9 cellular contexts compared by ENCODE assay signal in the genomic region with DNA sequence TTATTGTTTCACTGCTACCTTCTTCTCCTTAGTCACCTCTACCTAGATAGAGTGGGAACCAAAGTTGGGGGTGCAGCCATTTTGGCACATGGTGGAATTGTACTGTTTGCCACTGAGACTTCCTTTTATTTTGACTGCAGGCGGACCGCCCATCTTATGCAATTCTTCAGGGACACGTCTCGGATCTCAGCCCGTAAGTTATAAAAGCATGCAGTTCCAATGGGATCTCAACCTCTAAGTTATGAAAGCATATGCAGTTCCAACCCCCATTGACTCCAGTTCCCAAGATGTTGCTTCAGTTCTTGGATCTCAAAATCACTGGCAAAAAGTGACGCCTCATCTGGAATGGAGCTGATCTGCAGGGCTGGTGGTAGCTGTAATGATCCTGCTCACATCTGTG. TPM values are rescaled to one million over a fixed set of nuclear protein-coding genes. Genes with fewer than 3 reads are reported as not detected.
"Had no signal": no experiment of that assay in that cellular context is flagged by ENCODE, and none has a peak within 500 bp of the region (broad histone marks: within the 10 kb centered on the region; RNA-seq: fewer than 3 reads in every experiment).

No MANE protein-coding gene starts in this region.

- H3K9me3 Mint-ChIP-seq: GM23338, H9 had no signal

- DNase-seq: H9, HCEC 1CT, IMR-90, KG1 had no signal

- H3K4me3 Mint-ChIP-seq: GM23338, H9 had no signal

- FAIRE-seq: H1, H54, K562 had no signal

- H3K27ac ChIP-seq: HL-60 had no signal

- H3K27ac Mint-ChIP-seq: GM23338, H9 had no signal

- ATAC-seq: GM23338, K562 had no signal

- H3K4me3 ChIP-seq: GM23338, K562 had no signal

RNA-seq across cellular contexts. Expression of gene CDH4, which starts 41.2 kb away (rescaled TPM):
- total RNA-seq: K562 had no signal
